ENCODE assay signal across 9 cellular contexts in genomic region chr16:56311208-56312027, GRCh38.
DNase-seq lines count a peak whose midpoint lies in the region; TF ChIP-seq lines count a peak whose summit lies in the region.
"Had no signal": no experiment of that assay in that cellular context is flagged by ENCODE, and none has a peak within 500 bp of the region (broad histone marks: within the 10 kb centered on the region; RNA-seq: fewer than 3 reads in every experiment).

No MANE protein-coding gene starts in this region.

- H3K79me1 ChIP-seq in trophoblast cell (ENCODE audit: low read length) = no peaks in the 10 kb centered on the region

- in situ Hi-C loops in brain microvascular endothelial cell (cut with HindIII; ENCODE audit: low pct_ligation_motif_present, low sequenced_read_pairs) = loop anchor here (25.0 kb wide), 1 partner anchor 374 kb away; no protein-coding TSS in a partner anchor

- H2BK120ac ChIP-seq in trophoblast cell (ENCODE audit: insufficient read depth, low read length, poor library complexity) = no peak overlapping the region

- H3K4me1 ChIP-seq in trophoblast cell (ENCODE audit: control insufficient read depth in 1 of 2, insufficient read depth in 2 of 2, low read length in 2 of 2) = no peaks in the 10 kb centered on the region
- H3K4me1 ChIP-seq: SJSA1 had no signal

- TF ChIP-seq CTCF in brain microvascular endothelial cell (IDR thresholded peaks at IDR 0.05; ENCODE audit: low read depth, low read length, missing control alignments) = peak; percentile 26

- no peak overlapping the region for H3K4me3 ChIP-seq in brain microvascular endothelial cell (ENCODE audit: low read depth, low read length)
- H3K4me3 ChIP-seq in trophoblast cell (ENCODE audit: low read depth, low read length) = no peak overlapping the region
- H3K4me3 ChIP-seq: SJSA1 had no signal

- no CpG with 5 or more reads among the region's 13 CpGs for WGBS in trophoblast cell (ENCODE audit: extremely low coverage, insufficient coverage, insufficient read length)

- H3K27me3 ChIP-seq in brain microvascular endothelial cell (replicated peaks) (no peaks in the 10 kb centered on the region), trophoblast cell (ENCODE audit: insufficient read depth, low read length) (no peaks in the 10 kb centered on the region)
- H3K27me3 ChIP-seq: SJSA1 had no signal

- no peak overlapping the region for H4K91ac ChIP-seq in trophoblast cell (ENCODE audit: low read depth, low read length)

- no peak overlapping the region for H3K14ac ChIP-seq in trophoblast cell (ENCODE audit: low read length)

- no peak overlapping the region for H3K4ac ChIP-seq in trophoblast cell (ENCODE audit: low read depth, low read length)

- H3K9ac ChIP-seq in trophoblast cell (ENCODE audit: low read length) = no peak overlapping the region

- H3K27ac ChIP-seq in brain microvascular endothelial cell (no peak overlapping the region), trophoblast cell (ENCODE audit: low read depth, low read length) (no peak overlapping the region)
- H3K27ac ChIP-seq: SJSA1 had no signal

- H2AK5ac ChIP-seq in trophoblast cell (ENCODE audit: low read length) = no peak overlapping the region

- H3K9me3 ChIP-seq in trophoblast cell (ENCODE audit: insufficient read depth, low read depth, low read length) = no peaks in the 10 kb centered on the region
- H3K9me3 ChIP-seq: SJSA1 had no signal

- H3K18ac ChIP-seq in trophoblast cell (ENCODE audit: low read length) = no peak overlapping the region

- H4K8ac ChIP-seq in trophoblast cell (ENCODE audit: low read depth, low read length) = no peak overlapping the region

- no peak overlapping the region for H2AFZ ChIP-seq in trophoblast cell (ENCODE audit: insufficient read depth, low read length, poor library complexity)

- no peak overlapping the region for H2BK12ac ChIP-seq in trophoblast cell (ENCODE audit: low read length)

- no peak overlapping the region for H3K23ac ChIP-seq in trophoblast cell (ENCODE audit: low read length)

- no peaks in the 10 kb centered on the region for H3K36me3 ChIP-seq in brain microvascular endothelial cell (replicated peaks)
- no peaks in the 10 kb centered on the region for H3K36me3 ChIP-seq in trophoblast cell (ENCODE audit: control insufficient read depth in 1 of 2, insufficient read depth in 2 of 2, low read length in 2 of 2)
- H3K36me3 ChIP-seq: SJSA1 had no signal

- H4K12ac ChIP-seq in trophoblast cell (ENCODE audit: low read depth, low read length) = no peak overlapping the region

- H2BK5ac ChIP-seq in trophoblast cell (ENCODE audit: low read depth, low read length, poor library complexity) = no peak overlapping the region

- H3K79me2 ChIP-seq in trophoblast cell (ENCODE audit: control insufficient read depth, insufficient read depth, low read length, poor library complexity) = no peaks in the 10 kb centered on the region

- H3K4me2 ChIP-seq in trophoblast cell (ENCODE audit: low read length) = no peak overlapping the region

- DNase-seq in NCI-H82 (lab: John Stamatoyannopoulos, UW) (peak; percentile 11), NCI-H82 treated with DMSO at 0.1 percent for 48 hours (lab: John Stamatoyannopoulos, UW; ENCODE audit: unreplicated experiment) (no peak), NCI-H146 (lab: John Stamatoyannopoulos, UW) (peak; percentile 88), brain microvascular endothelial cell (no peak), trophoblast cell (no peak), SIG-M5 (lab: John Stamatoyannopoulos, UW) (no peak)
- DNase-seq in stimulated activated CD8-positive, alpha-beta memory T cell treated with anti-CD3 and anti-CD28 coated beads, Interleukin-4, amount 100 ng/mL, for 48 hours = peak; percentile 28
- no peak for DNase-seq in activated naive CD4-positive, alpha-beta T cell treated with anti-CD3 and anti-CD28 coated beads, Interleukin-2, amount 50 U/mL, for 16 hours

Comparison
In these comparisons a context has a peak if more than half of its experiments do, and no peak if none do; other contexts are left out.
1. DNase-seq: peak in NCI-H82 (single experiment), NCI-H146 (single experiment) and stimulated activated CD8-positive, alpha-beta memory T cell treated with anti-CD3 and anti-CD28 coated beads, Interleukin-4, amount 100 ng/mL, for 48 hours (single experiment); none in NCI-H82 treated with DMSO at 0.1 percent for 48 hours (single experiment), brain microvascular endothelial cell (single experiment), activated naive CD4-positive, alpha-beta T cell treated with anti-CD3 and anti-CD28 coated beads, Interleukin-2, amount 50 U/mL, for 16 hours (single experiment), trophoblast cell (0 of 2) and SIG-M5 (single experiment).